10 cellular contexts compared by ENCODE assay signal in the genomic region with DNA sequence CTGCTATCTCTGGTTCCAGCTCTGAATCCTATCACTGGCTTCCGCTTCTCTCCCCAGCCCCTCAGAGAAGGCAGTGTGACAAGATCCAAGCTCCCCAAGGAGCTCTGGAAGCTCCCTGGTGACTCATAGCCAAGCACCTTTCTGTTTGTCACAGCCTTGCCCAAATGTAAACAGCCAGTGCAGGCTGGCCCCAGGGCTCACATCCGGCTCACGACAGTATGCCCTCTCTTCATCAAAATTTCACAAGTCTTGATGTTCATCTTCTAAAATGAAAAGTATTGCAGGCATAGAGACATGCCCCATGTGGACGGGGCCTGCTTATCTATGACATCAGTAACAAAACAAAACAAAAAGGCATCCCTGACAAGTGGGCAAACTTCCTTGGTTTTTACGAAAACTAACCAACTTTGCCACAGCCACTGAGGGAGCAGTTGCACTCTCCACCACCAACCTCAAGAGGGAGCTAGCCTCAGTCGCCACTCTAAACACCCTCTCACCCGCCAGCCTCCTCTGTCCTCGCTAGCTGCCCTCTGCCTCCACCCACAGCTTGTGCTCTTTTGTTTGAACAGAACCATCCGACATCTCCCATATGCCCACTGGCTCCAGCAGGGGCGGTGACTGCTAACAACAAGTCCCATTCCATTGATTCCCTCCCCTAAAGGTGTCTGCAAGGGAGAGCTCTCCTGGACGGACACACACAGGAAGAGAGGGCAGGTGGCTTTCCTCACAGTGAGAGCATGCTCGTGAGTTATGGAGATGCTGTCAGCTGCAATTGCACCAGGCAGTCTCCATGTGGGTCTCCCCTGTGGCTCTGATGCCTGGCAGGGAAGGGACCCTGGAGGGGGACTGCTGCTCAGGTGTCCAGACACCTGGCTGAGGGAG.
DNase-seq lines count a peak whose midpoint lies in the region; ATAC-seq and TF ChIP-seq lines count a peak whose summit lies in the region.
"Had no signal": no experiment of that assay in that cellular context is flagged by ENCODE, and none has a peak within 500 bp of the region (broad histone marks: within the 10 kb centered on the region; RNA-seq: fewer than 3 reads in every experiment).

No MANE protein-coding gene starts in this region.

- no peak for TF ChIP-seq CTCF in RWPE2 (IDR thresholded peaks at IDR 0.05; ENCODE audit: poor library complexity, severe bottlenecking)
- TF ChIP-seq CTCF in upper lobe of right lung (IDR thresholded peaks at IDR 0.05) = peak; percentile 33
- TF ChIP-seq CTCF in GM20000 (IDR thresholded peaks at IDR 0.05; ENCODE audit: extremely low read depth, missing control alignments) = no peak

- no peak overlapping the region for H3K4me3 Mint-ChIP-seq in activated naive CD4-positive, alpha-beta T cell treated with anti-CD3 and anti-CD28 coated beads, Interleukin-2, amount 50 U/mL, for 24 hours
- H3K4me3 Mint-ChIP-seq: naive thymus-derived CD4-positive, alpha-beta T cell had no signal

- H3K27me3 Mint-ChIP-seq in activated naive CD4-positive, alpha-beta T cell treated with anti-CD3 and anti-CD28 coated beads, Interleukin-2, amount 50 U/mL, for 24 hours = no peaks in the 10 kb centered on the region

- H3K4me1 ChIP-seq in RWPE2 (ENCODE audit: insufficient read depth, poor library complexity, severe bottlenecking) (peaks cover 19% of the 10 kb centered on the region), upper lobe of right lung (peaks cover 18% of the 10 kb centered on the region)

- H3K4me3 ChIP-seq in RWPE2 (ENCODE audit: severe bottlenecking) (no peak overlapping the region), upper lobe of right lung (no peak overlapping the region)
- H3K4me3 ChIP-seq: thoracic aorta had no signal

- no peak for DNase-seq in activated naive CD4-positive, alpha-beta T cell (lab: John Stamatoyannopoulos, UW)
- DNase-seq in RWPE2 (ENCODE audit: low spot score) (no peak), head of caudate nucleus (peak in 33 of 42 donors; percentile 11 to 79 (median 59)), upper lobe of right lung (no peak), GM20000 (ENCODE audit: low spot score) (no peak), left lobe of liver (ENCODE audit: low spot score) (no peak), SKM-1 treated with dmso at 0.1 percent for 144 hours (lab: John Stamatoyannopoulos, UW; ENCODE audit: unreplicated experiment) (no peak)
- DNase-seq: naive thymus-derived CD4-positive, alpha-beta T cell had no signal

- intact Hi-C loops in head of caudate nucleus (cut with DNase I) (loop anchor here (5.0 to 10.0 kb wide), 3 partner anchors 37 to 539 kb away; a partner anchor contains a TSS), upper lobe of right lung (cut with DNase I) (no loop called here)

- H3K36me3 ChIP-seq in RWPE2 (ENCODE audit: low read depth) = no peaks in the 10 kb centered on the region
- no peaks in the 10 kb centered on the region for H3K36me3 ChIP-seq in upper lobe of right lung
- H3K36me3 ChIP-seq: thoracic aorta had no signal

- H3K9me3 Mint-ChIP-seq in activated naive CD4-positive, alpha-beta T cell treated with anti-CD3 and anti-CD28 coated beads, Interleukin-2, amount 50 U/mL, for 24 hours = no peaks in the 10 kb centered on the region

- no peaks in the 10 kb centered on the region for H3K4me1 Mint-ChIP-seq in activated naive CD4-positive, alpha-beta T cell treated with anti-CD3 and anti-CD28 coated beads, Interleukin-2, amount 50 U/mL, for 24 hours

- H3K27me3 ChIP-seq in RWPE2 (ENCODE audit: insufficient read depth, poor library complexity, severe bottlenecking) (no peaks in the 10 kb centered on the region), upper lobe of right lung (no peaks in the 10 kb centered on the region)

- peak; percentile 30; the same call in 2 of the 3 replicates for ATAC-seq in RWPE2 (ENCODE audit: low read depth)
- ATAC-seq in upper lobe of right lung = peak; percentile 41
- ATAC-seq in left lobe of liver = no peak
- ATAC-seq: naive thymus-derived CD4-positive, alpha-beta T cell had no signal

- H3K27ac ChIP-seq in RWPE2 (ENCODE audit: poor library complexity, severe bottlenecking) = no peak overlapping the region
- H3K27ac ChIP-seq in upper lobe of right lung = peak overlapping the region; percentile 18
- H3K27ac ChIP-seq: thoracic aorta had no signal

- H3K27ac Mint-ChIP-seq in activated naive CD4-positive, alpha-beta T cell treated with anti-CD3 and anti-CD28 coated beads, Interleukin-2, amount 50 U/mL, for 24 hours = peak overlapping the region; percentile 31
- H3K27ac Mint-ChIP-seq: naive thymus-derived CD4-positive, alpha-beta T cell had no signal

- H3K9me3 ChIP-seq in RWPE2 (ENCODE audit: severe bottlenecking) (no peaks in the 10 kb centered on the region), upper lobe of right lung (no peaks in the 10 kb centered on the region)
- H3K9me3 ChIP-seq: thoracic aorta had no signal

- no peaks in the 10 kb centered on the region for H3K36me3 Mint-ChIP-seq in activated naive CD4-positive, alpha-beta T cell treated with anti-CD3 and anti-CD28 coated beads, Interleukin-2, amount 50 U/mL, for 24 hours
- H3K36me3 Mint-ChIP-seq: naive thymus-derived CD4-positive, alpha-beta T cell had no signal

Comparison
In these comparisons a context has a peak if more than half of its experiments do, and no peak if none do; other contexts are left out.
1. DNase-seq: peak in head of caudate nucleus (33 of 42); none in activated naive CD4-positive, alpha-beta T cell (0 of 4), RWPE2 (single experiment), upper lobe of right lung (single experiment), GM20000 (single experiment), left lobe of liver (single experiment) and SKM-1 treated with dmso at 0.1 percent for 144 hours (single experiment).